1 cellular context compared by ENCODE assay signal in the genomic region with DNA sequence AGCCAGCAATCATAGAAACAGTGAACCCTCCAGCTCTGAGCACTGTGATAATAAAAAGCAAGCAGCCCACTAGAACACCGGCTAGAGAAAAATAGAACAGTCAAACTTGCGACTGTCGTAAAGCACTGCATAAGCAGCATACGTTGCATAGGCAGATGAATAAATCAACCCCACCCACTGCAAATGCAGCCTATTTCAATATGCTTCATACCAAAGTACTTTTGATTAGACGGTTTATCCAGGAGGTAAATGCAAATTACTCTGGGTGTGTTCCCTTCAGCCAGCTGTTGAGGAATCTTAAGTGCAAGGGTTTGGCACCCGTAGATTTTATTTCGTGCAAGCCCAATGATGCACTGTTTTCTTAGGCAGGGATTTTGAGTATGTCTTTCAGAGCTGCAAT.
TF ChIP-seq lines count a peak whose summit lies in the region.

No MANE protein-coding gene starts in this region.

TF ChIP-seq in GM12878, 131 proteins besides CTCF, POLR2A, EP300 and RAD21 (continued from another document):
- TF ChIP-seq ZBTB33 (IDR thresholded peaks at IDR 0.05) (no peak), MXI1 (IDR thresholded peaks at IDR 0.05; ENCODE audit: low read depth, low read length) (no peak), ZZZ3 (IDR thresholded peaks at IDR 0.05; ENCODE audit: control insufficient read depth, insufficient read length, low read depth) (no peak), KDM1A (IDR thresholded peaks at IDR 0.05; ENCODE audit: borderline replicate concordance) (no peak), FOXK2 (IDR thresholded peaks at IDR 0.05) (no peak), JUNB (IDR thresholded peaks at IDR 0.05) (no peak), CBX5 (IDR thresholded peaks at IDR 0.05; ENCODE audit: low read depth) (no peak), SMAD5 (IDR thresholded peaks at IDR 0.05; ENCODE audit: low read depth) (no peak), CEBPZ (IDR thresholded peaks at IDR 0.05; ENCODE audit: low read depth, low read length) (no peak), RFX5 (IDR thresholded peaks at IDR 0.05; ENCODE audit: low read depth, low read length) (no peak)
- TF ChIP-seq, protein P1, sequence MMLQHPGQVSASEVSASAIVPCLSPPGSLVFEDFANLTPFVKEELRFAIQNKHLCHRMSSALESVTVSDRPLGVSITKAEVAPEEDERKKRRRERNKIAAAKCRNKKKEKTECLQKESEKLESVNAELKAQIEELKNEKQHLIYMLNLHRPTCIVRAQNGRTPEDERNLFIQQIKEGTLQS (IDR thresholded peaks at IDR 0.05; ENCODE audit: borderline replicate concordance, extremely low read depth, low read depth, low read length), result no peak
- TF ChIP-seq, protein P2, sequence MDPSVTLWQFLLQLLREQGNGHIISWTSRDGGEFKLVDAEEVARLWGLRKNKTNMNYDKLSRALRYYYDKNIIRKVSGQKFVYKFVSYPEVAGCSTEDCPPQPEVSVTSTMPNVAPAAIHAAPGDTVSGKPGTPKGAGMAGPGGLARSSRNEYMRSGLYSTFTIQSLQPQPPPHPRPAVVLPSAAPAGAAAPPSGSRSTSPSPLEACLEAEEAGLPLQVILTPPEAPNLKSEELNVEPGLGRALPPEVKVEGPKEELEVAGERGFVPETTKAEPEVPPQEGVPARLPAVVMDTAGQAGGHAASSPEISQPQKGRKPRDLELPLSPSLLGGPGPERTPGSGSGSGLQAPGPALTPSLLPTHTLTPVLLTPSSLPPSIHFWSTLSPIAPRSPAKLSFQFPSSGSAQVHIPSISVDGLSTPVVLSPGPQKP (IDR thresholded peaks at IDR 0.05; ENCODE audit: low read depth, low read length), result no peak
TF ChIP-seq in GM12878: peak in this region for 0.
